ENCODE assay signal across 10 cellular contexts in the genomic region with DNA sequence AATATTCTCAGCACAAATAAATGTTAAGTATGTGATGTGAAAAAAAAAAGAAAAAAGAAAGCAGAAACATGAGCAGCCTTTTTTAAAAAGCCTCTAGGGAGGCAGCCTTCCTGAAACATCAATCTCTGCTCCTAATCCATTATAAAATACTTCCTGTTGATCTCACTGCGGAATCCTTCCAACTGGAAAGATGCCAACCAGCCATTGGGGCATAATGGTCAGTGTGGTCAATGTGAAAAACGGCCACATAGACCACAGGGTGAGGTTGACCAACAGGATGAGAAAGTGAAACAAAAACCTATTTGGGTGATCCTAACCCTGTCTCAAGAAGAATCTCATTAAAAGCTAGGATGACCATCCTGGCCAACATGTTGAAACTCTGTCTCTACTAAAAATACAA.
DNase-seq lines count a peak whose midpoint lies in the region; ATAC-seq lines count a peak whose summit lies in the region.
"Had no signal": no experiment of that assay in that cellular context is flagged by ENCODE, and none has a peak within 500 bp of the region (broad histone marks: within the 10 kb centered on the region; RNA-seq: fewer than 3 reads in every experiment).

No MANE protein-coding gene starts in this region.

- ATAC-seq in GM18907 (IDR thresholded peaks at IDR 0.05; ENCODE audit: unreplicated experiment) (peak; percentile 71), HG03565 (IDR thresholded peaks at IDR 0.05; ENCODE audit: unreplicated experiment) (no peak), GM21717 (IDR thresholded peaks at IDR 0.05; ENCODE audit: unreplicated experiment) (no peak)

- peak; percentile 88 for DNase-seq in MV-4-11 (lab: John Stamatoyannopoulos, UW)
- DNase-seq in fibroblast of the conjunctiva (ENCODE audit: low read depth) = peak; percentile 46
- peak; percentile 59 for DNase-seq in smooth muscle cell of the brain vasculature (ENCODE audit: low read depth, low spot score)
- no peak for DNase-seq in activated CD8-positive, alpha-beta memory T cell treated with anti-CD3 and anti-CD28 coated beads, Interleukin-2, amount 50 U/mL, for 4 hours
- DNase-seq in cerebellar cortex (ENCODE audit: low spot score) = no peak
- DNase-seq: activated gamma-delta T cell; NK-92 treated with Interleukin-12 subunit alpha and Interleukin-12 subunit beta, amount 100 ng/mL, for 24 hours had no signal

Comparison
In these comparisons a context has a peak if more than half of its experiments do, and no peak if none do; other contexts are left out.
1. DNase-seq: peak in MV-4-11 (single experiment), fibroblast of the conjunctiva (single experiment) and smooth muscle cell of the brain vasculature (single experiment); none in activated CD8-positive, alpha-beta memory T cell treated with anti-CD3 and anti-CD28 coated beads, Interleukin-2, amount 50 U/mL, for 4 hours (single experiment) and cerebellar cortex (single experiment).